In the genomic region with DNA sequence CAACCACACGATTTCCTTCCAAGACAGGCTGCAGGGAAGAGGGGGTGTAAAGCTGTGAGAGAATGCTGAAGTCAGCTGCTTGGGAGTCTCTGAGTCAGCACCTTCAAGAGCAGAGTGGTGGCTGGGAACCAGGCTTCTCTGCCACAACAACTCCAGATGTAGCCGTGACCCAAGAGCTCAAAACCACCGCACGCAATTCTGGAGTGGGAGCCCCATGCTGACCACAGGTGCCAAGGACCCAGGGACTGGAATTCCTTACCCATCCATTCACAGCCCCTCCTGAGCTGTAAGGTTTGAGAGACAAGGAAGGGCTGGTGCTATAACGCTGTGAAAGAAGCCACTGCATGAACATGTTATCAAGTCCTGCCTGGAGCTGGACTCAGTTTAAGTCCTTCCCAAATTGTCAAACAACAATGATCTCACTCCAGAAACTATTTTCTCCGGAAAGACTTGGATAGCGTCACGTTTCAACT, we compare ENCODE assay signal across 10 cellular contexts.
A peak's percentile ranks its signal among the peaks of the same experiment; 100 is the strongest.
DNase-seq lines count a peak whose midpoint lies in the region; ATAC-seq and TF ChIP-seq lines count a peak whose summit lies in the region.
"Had no signal": no experiment of that assay in that cellular context is flagged by ENCODE, and none has a peak within 500 bp of the region (broad histone marks: within the 10 kb centered on the region; RNA-seq: fewer than 3 reads in every experiment).

No MANE protein-coding gene starts in this region.

- POLR2A ChIA-PET in MCF 10A (lab: Yijun Ruan, JAX) = interaction anchor here (0.9 to 2.0 kb wide), 5 partner anchors 8 to 95 kb away, joined by 3 to 15 read pairs (median 4); a partner anchor contains a TSS

- no peak for TF ChIP-seq POLR2A in breast epithelium (IDR thresholded peaks at IDR 0.05)

- TF ChIP-seq CTCF in breast epithelium (IDR thresholded peaks at IDR 0.05) (no peak), MCF 10A (IDR thresholded peaks at IDR 0.05; ENCODE audit: unreplicated experiment) (no peak)

- H3K36me3 ChIP-seq in breast epithelium (no peaks in the 10 kb centered on the region), mesodermal cell (ENCODE audit: control insufficient read depth, insufficient read depth, low read length) (peaks cover 51% of the 10 kb centered on the region), aorta (ENCODE audit: control insufficient read depth in 1 of 2, insufficient read depth in 2 of 2, low read length in 1 of 2) (no peaks in the 10 kb centered on the region)
- H3K36me3 ChIP-seq: BLaER1 had no signal

- CTCF ChIA-PET in MCF 10A (lab: Yijun Ruan, JAX) = interaction anchor here (0.7 to 2.1 kb wide), 9 partner anchors 19 to 111 kb away, joined by 3 to 17 read pairs (median 5); no protein-coding TSS in a partner anchor

- H3K4me1 Mint-ChIP-seq in MCF 10A (ENCODE audit: insufficient read depth, unreplicated experiment) = peaks cover 28% of the 10 kb centered on the region

- H3K27ac ChIP-seq in breast epithelium (peak overlapping the region; percentile 66 to 80), cingulate gyrus (ENCODE audit: low read depth, low read length) (peak overlapping the region; percentile 24), mesodermal cell (ENCODE audit: low read depth, low read length, severe bottlenecking) (peak overlapping the region; percentile 2), aorta (ENCODE audit: low read depth in 1 of 2, low read length in 2 of 2) (peak overlapping the region; percentile 72 to 73)
- H3K27ac ChIP-seq: BLaER1 had no signal

- H3K4me1 ChIP-seq in breast epithelium (peaks cover 0 to 5% of the 10 kb centered on the region in 2 donors), mesodermal cell (ENCODE audit: control insufficient read depth, insufficient read depth, low read length, poor library complexity, severe bottlenecking) (peaks cover 14% of the 10 kb centered on the region), aorta (ENCODE audit: control insufficient read depth in 1 of 2, insufficient read depth in 2 of 2, low read length in 2 of 2) (peaks cover 2 to 10% of the 10 kb centered on the region in 2 donors)

- no TSS peak for BruUV-seq in MCF 10A (replicated peaks; lab: Mats Ljungman, UMichigan)

- no peak for DNase-seq in breast epithelium (ENCODE audit: low spot score in 2 of 2)
- DNase-seq in MCF 10A (ENCODE audit: unreplicated experiment) = no peak
- peak; percentile 80 to 84 for DNase-seq in aorta
- DNase-seq in NCI-H510A (lab: John Stamatoyannopoulos, UW) = no peak
- DNase-seq in NOMO-1 treated with dmso at 0.1 percent for 144 hours (lab: John Stamatoyannopoulos, UW; ENCODE audit: unreplicated experiment) = no peak
- DNase-seq: activated T-cell treated with anti-CD3 and anti-CD28 coated beads, Interleukin-2, amount 50 U/mL, for 4 hours had no signal

- H3K4me3 ChIP-seq in breast epithelium (no peak overlapping the region), mesodermal cell (ENCODE audit: extremely low read depth, insufficient read depth, low read length, poor library complexity, severe bottlenecking) (no peak overlapping the region), aorta (ENCODE audit: low read length in 2 of 2) (no peak overlapping the region)
- H3K4me3 ChIP-seq: BLaER1 had no signal

- no peaks in the 10 kb centered on the region for H3K27me3 ChIP-seq in breast epithelium
- H3K27me3 ChIP-seq in aorta (ENCODE audit: control insufficient read depth in 1 of 2, insufficient read depth in 2 of 2, low read length in 1 of 2) = no peaks in the 10 kb centered on the region
- H3K27me3 ChIP-seq: BLaER1 had no signal

- H3K4me3 Mint-ChIP-seq in MCF 10A (ENCODE audit: unreplicated experiment) = no peak overlapping the region
- H3K4me3 Mint-ChIP-seq: activated T-cell treated with anti-CD3 and anti-CD28 coated beads, Interleukin-2, amount 50 U/mL, for 4 hours had no signal

- ATAC-seq in aorta (ENCODE audit: low FRiP score) = peak; percentile 87
- ATAC-seq in HG02678 (IDR thresholded peaks at IDR 0.05; ENCODE audit: unreplicated experiment) = no peak

- H3K27ac Mint-ChIP-seq in MCF 10A (ENCODE audit: low read depth, unreplicated experiment) = no peak overlapping the region

- H3K9me3 ChIP-seq in breast epithelium (no peaks in the 10 kb centered on the region), mesodermal cell (ENCODE audit: control insufficient read depth, low read length) (no peaks in the 10 kb centered on the region), aorta (ENCODE audit: control insufficient read depth, low read length) (no peaks in the 10 kb centered on the region)
- H3K9me3 ChIP-seq: BLaER1 had no signal

- H3K9me3 Mint-ChIP-seq in MCF 10A (ENCODE audit: unreplicated experiment) = no peaks in the 10 kb centered on the region
- H3K9me3 Mint-ChIP-seq: activated T-cell treated with anti-CD3 and anti-CD28 coated beads, Interleukin-2, amount 50 U/mL, for 4 hours had no signal

- WGBS in mesodermal cell (ENCODE audit: insufficient coverage in 2 of 2), 2 experiments = 93 to 94% methylated on average over 2 to 3 of the region's 8 CpGs
- 2 to 3% methylated on average over 8 of the region's 8 CpGs for WGBS in aorta, 2 donors

- intact Hi-C loops in breast epithelium (cut with DNase I; ENCODE audit: low total_unique reads) (no loop called here), MCF 10A (cut with micrococcal nuclease) (loop anchor here (5.0 kb wide), 1 partner anchor 56 kb away; no protein-coding TSS in a partner anchor), aorta (cut with DNase I) (no loop called here)

- peaks cover 9% of the 10 kb centered on the region for H3K36me3 Mint-ChIP-seq in MCF 10A (ENCODE audit: insufficient read depth, unreplicated experiment)

- H3K27me3 Mint-ChIP-seq in MCF 10A (ENCODE audit: insufficient read depth, unreplicated experiment) = no peaks in the 10 kb centered on the region

Comparison
In these comparisons a context has a peak if more than half of its experiments do, and no peak if none do; other contexts are left out.
1. DNase-seq: peak in aorta (2 of 2); none in breast epithelium (0 of 2), MCF 10A (single experiment), NCI-H510A (single experiment) and NOMO-1 treated with dmso at 0.1 percent for 144 hours (single experiment).
2. H3K27ac ChIP-seq: peak in every context shown above with its lines; median percentile 73 in breast epithelium; 72 in aorta; 24 in cingulate gyrus; 2 in mesodermal cell.